Comparison of ENCODE assay signal across 30 cellular contexts in genomic region chr3:187694801-187695200, GRCh38. TPM values are rescaled to one million over a fixed set of nuclear protein-coding genes. Genes with fewer than 3 reads are reported as not detected.
DNase-seq lines count a peak whose midpoint lies in the region; ATAC-seq and TF ChIP-seq lines count a peak whose summit lies in the region.
"Had no signal": no experiment of that assay in that cellular context is flagged by ENCODE, and none has a peak within 500 bp of the region (broad histone marks: within the 10 kb centered on the region; RNA-seq: fewer than 3 reads in every experiment).

No MANE protein-coding gene starts in this region.

- H3K27ac ChIP-seq in left lung (no peak overlapping the region), hepatocyte (no peak overlapping the region), sigmoid colon (no peak overlapping the region)
- H3K27ac ChIP-seq: BLaER1 treated with 17β-estradiol and CSF1 and Interleukin-3, amounts not matched to agents 10 nM and 100 nM; colonic mucosa; neutrophil; upper lobe of left lung had no signal

- H3K27me3 ChIP-seq in left lung = no peaks in the 10 kb centered on the region
- no peaks in the 10 kb centered on the region for H3K27me3 ChIP-seq in hepatocyte
- H3K27me3 ChIP-seq in sigmoid colon = no peaks in the 10 kb centered on the region
- H3K27me3 ChIP-seq: colonic mucosa, upper lobe of left lung had no signal

- DNase-seq in AG10803 (ENCODE audit: low read depth) (peak; percentile 10), M059J (ENCODE audit: low read depth) (peak; percentile 67), choroid plexus epithelial cell (ENCODE audit: low read depth) (peak; percentile 47), left lung (no peak), 8988T (no peak), HPDE6-E6E7 (ENCODE audit: extremely low spot score) (no peak), hepatocyte (ENCODE audit: low spot score) (no peak), sigmoid colon (no peak)
- DNase-seq: activated CD4-positive, alpha-beta T cell treated with anti-CD3 and anti-CD28 coated beads for 1 hour; activated CD8-positive, alpha-beta T cell treated with anti-CD3 and anti-CD28 coated beads for 36 hours; activated gamma-delta T cell; colonic mucosa; COR-L47; effector memory CD4-positive, alpha-beta T cell; erythroblast; NCI-H146; NCI-H2171 treated with DMSO at 0.1 percent for 48 hours; NCI-H524 treated with DMSO at 0.1 percent for 48 hours; NK-92 treated with Interleukin-12 subunit alpha and Interleukin-12 subunit beta, amount 100 ng/mL, for 24 hours; small intestine; stimulated activated CD4-positive, alpha-beta T cell treated with anti-CD3 and anti-CD28 coated beads, Interleukin-1b, Interleukin-23, amount 100 ng/mL, for 48 hours; T-helper 17 cell; upper lobe of left lung had no signal

- H3K36me3 ChIP-seq in left lung = no peaks in the 10 kb centered on the region
- H3K36me3 ChIP-seq in hepatocyte (replicated peaks; ENCODE audit: insufficient read depth, low read depth) = no peaks in the 10 kb centered on the region
- H3K36me3 ChIP-seq in sigmoid colon = no peaks in the 10 kb centered on the region
- H3K36me3 ChIP-seq: BLaER1 treated with 17β-estradiol and CSF1 and Interleukin-3, amounts not matched to agents 10 nM and 100 nM; colonic mucosa; neutrophil; upper lobe of left lung had no signal

- no peaks in the 10 kb centered on the region for H3K9me2 ChIP-seq in hepatocyte (replicated peaks; ENCODE audit: insufficient read depth)

- H3K4me1 ChIP-seq in left lung (no peaks in the 10 kb centered on the region), hepatocyte (ENCODE audit: insufficient read depth) (no peaks in the 10 kb centered on the region), sigmoid colon (no peaks in the 10 kb centered on the region)
- H3K4me1 ChIP-seq: colonic mucosa, upper lobe of left lung had no signal

- H3K4me3 ChIP-seq in AG10803 (ENCODE audit: low read length) (no peak overlapping the region), choroid plexus epithelial cell (ENCODE audit: low read depth, low read length) (no peak overlapping the region), left lung (no peak overlapping the region), hepatocyte (no peak overlapping the region), sigmoid colon (no peak overlapping the region)
- H3K4me3 ChIP-seq: BLaER1 treated with 17β-estradiol and CSF1 and Interleukin-3, amounts not matched to agents 10 nM and 100 nM; colonic mucosa; upper lobe of left lung had no signal

- WGBS in hepatocyte (ENCODE audit: low lambda C conversion rate, missing lambda C conversion rate) = 91% methylated on average over 3 of the region's 3 CpGs
- 56 to 72% methylated on average over 3 of the region's 3 CpGs for WGBS in sigmoid colon, 2 donors

- peak; percentile 13 for ATAC-seq in left lung
- ATAC-seq: activated CD8-positive, alpha-beta T cell treated with anti-CD3 and anti-CD28 coated beads for 36 hours; HCT116; T-helper 17 cell had no signal

- no peak overlapping the region for H2AFZ ChIP-seq in hepatocyte

- no peak for TF ChIP-seq POLR2A in sigmoid colon (IDR thresholded peaks at IDR 0.05)

- no peak for TF ChIP-seq EP300 in sigmoid colon (IDR thresholded peaks at IDR 0.05)

- H3K79me2 ChIP-seq in hepatocyte = no peaks in the 10 kb centered on the region

- intact Hi-C loops in left lung (cut with DNase I) (no loop called here), sigmoid colon (cut with DNase I) (no loop called here)

- no peaks in the 10 kb centered on the region for H4K20me1 ChIP-seq in hepatocyte (ENCODE audit: insufficient read depth, poor library complexity, severe bottlenecking)
- H4K20me1 ChIP-seq: BLaER1 treated with 17β-estradiol and CSF1 and Interleukin-3, amounts not matched to agents 10 nM and 100 nM had no signal

- no peak for TF ChIP-seq CTCF in AG10803 (conservative IDR thresholded peaks at IDR 0.05; ENCODE audit: low read length)
- TF ChIP-seq CTCF in choroid plexus epithelial cell (conservative IDR thresholded peaks at IDR 0.05; ENCODE audit: low read depth, low read length) = no peak
- TF ChIP-seq CTCF in left lung (IDR thresholded peaks at IDR 0.05) = no peak
- TF ChIP-seq CTCF in hepatocyte (IDR thresholded peaks at IDR 0.05; ENCODE audit: poor library complexity) = no peak
- TF ChIP-seq CTCF in sigmoid colon (IDR thresholded peaks at IDR 0.05) = no peak

- no peak overlapping the region for H3K4me2 ChIP-seq in hepatocyte

- H3K9me3 ChIP-seq in left lung (no peaks in the 10 kb centered on the region), hepatocyte (ENCODE audit: low read depth) (no peaks in the 10 kb centered on the region), sigmoid colon (no peaks in the 10 kb centered on the region)
- H3K9me3 ChIP-seq: colonic mucosa, neutrophil, upper lobe of left lung had no signal

RNA-seq across cellular contexts. Expression of gene RTP2, which starts 7.6 kb away (rescaled TPM):
- not detected in 2 replicates for total RNA-seq in M059J (2014; rRNA removed; shearing (Covaris generic))
- total RNA-seq in left lung (not detected), hepatocyte (not detected in 2 replicates), sigmoid colon (not detected)
- polyA plus RNA-seq in hepatocyte (not detected in 2 replicates), sigmoid colon (not detected)
- total RNA-seq: activated CD8-positive, alpha-beta T cell treated with anti-CD3 and anti-CD28 coated beads for 36 hours; colonic mucosa; kidney epithelial cell; pulmonary artery endothelial cell; SK-MEL-5; subcutaneous adipose tissue; T-helper 17 cell; upper lobe of left lung had no signal
- polyA plus RNA-seq: small intestine had no signal

RNA-seq across cellular contexts. Expression of gene SST, which starts 24.6 kb away (rescaled TPM):
- total RNA-seq in M059J (2014; rRNA removed; shearing (Covaris generic)) = 0.62 and 0.94 TPM in 2 replicates
- total RNA-seq in left lung (not detected), hepatocyte (52.4 and 53.5 TPM in 2 replicates), sigmoid colon (1 to 10 TPM in 3 of 4 donors, not detected in 1; 1.1 to 3.0 (median 1.5) TPM)
- polyA plus RNA-seq in hepatocyte (112 and 537 TPM in 2 replicates), sigmoid colon (10 to 100 TPM; 11.0 to 19.2 (median 18.0) TPM)
- total RNA-seq: activated CD8-positive, alpha-beta T cell treated with anti-CD3 and anti-CD28 coated beads for 36 hours; kidney epithelial cell; pulmonary artery endothelial cell; SK-MEL-5; subcutaneous adipose tissue; T-helper 17 cell; upper lobe of left lung had no signal

RNA-seq across cellular contexts. Expression of gene BCL6, which starts 50.5 kb away (rescaled TPM):
- 15.4 and 19.2 TPM in 2 replicates for total RNA-seq in M059J (2014; rRNA removed; shearing (Covaris generic))
- 100 to 1,000 TPM in 1 of 2 donors, 10 to 100 TPM in 1; 79.9 to 160 TPM for total RNA-seq in left lung
- total RNA-seq in hepatocyte = 40.3 and 46.5 TPM in 2 replicates
- 31.9 and 32.0 TPM in 2 replicates for polyA plus RNA-seq in hepatocyte
- 100 to 1,000 TPM in 1 of 4 donors, 10 to 100 TPM in 3; 51.4 to 233 (median 80.7) TPM for total RNA-seq in sigmoid colon
- 10 to 100 TPM in 1 of 3 donors, 1 to 10 TPM in 2; 4.9 to 30.6 (median 7.2) TPM for polyA plus RNA-seq in sigmoid colon

Comparison
In these comparisons a context has a peak if more than half of its experiments do, and no peak if none do; other contexts are left out.
1. DNase-seq: peak in AG10803 (single experiment), M059J (single experiment) and choroid plexus epithelial cell (single experiment); none in left lung (0 of 2), 8988T (single experiment), HPDE6-E6E7 (single experiment), hepatocyte (single experiment) and sigmoid colon (single experiment).
2. RNA of gene SST, which starts 24.6 kb away (total RNA-seq): 52.4 to 53.5 TPM in hepatocyte; 1.1 to 3.0 TPM in sigmoid colon, 0.62 to 0.94 TPM in M059J and not detected in left lung; every median in the first group is over 10 times any median in the second.